In the genomic region with DNA sequence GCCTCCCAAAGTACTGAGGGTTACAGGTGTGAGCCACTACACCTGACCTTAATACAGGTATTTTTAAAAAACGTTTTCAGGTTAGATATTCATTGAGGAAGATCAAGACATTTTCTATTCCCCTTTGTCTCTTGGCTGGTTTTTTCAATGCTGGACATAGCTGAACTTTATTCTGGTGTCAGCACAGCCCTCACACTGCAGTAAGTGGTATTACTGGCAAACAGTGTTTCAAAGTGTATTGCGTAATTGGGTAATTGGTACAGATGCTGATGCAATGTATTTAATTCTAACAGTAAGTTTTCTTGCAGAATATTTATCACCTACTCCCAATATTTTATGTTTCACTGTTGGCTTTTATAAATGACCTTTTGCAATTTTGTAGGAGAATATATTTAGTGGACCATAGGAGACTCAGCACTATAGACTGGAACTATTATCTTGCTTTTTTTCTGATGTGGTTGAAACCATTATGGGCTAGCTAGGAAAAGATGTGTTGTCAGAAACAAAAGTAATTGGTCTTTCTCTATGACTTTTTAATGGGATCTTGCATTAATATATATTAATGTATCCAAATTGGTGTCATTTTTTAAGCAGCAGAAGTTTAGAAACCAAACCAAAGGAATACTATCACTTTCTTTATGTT, we compare ENCODE assay signal across 14 cellular contexts.
DNase-seq lines count a peak whose midpoint lies in the region; ATAC-seq, FAIRE-seq and TF ChIP-seq lines count a peak whose summit lies in the region.
"Had no signal": no experiment of that assay in that cellular context is flagged by ENCODE, and none has a peak within 500 bp of the region (broad histone marks: within the 10 kb centered on the region; RNA-seq: fewer than 3 reads in every experiment).

No MANE protein-coding gene starts in this region.

- intact Hi-C loops in ascending aorta (cut with DNase I): no loop called here

- no peaks in the 10 kb centered on the region for H3K36me3 Mint-ChIP-seq in activated naive CD4-positive, alpha-beta T cell treated with anti-CD3 and anti-CD28 coated beads, Interleukin-2, amount 10 ng/mL, durations not matched to agents 7 days and 5 days
- H3K36me3 Mint-ChIP-seq: CD8-positive, alpha-beta memory T cell had no signal

- CTCF ChIA-PET in AG04450 (lab: Charles Lee): interaction anchor here (0.6 kb wide), 1 partner anchor 41 kb away, joined by 3 read pairs; no protein-coding TSS in a partner anchor
- CTCF ChIA-PET in activated naive CD4-positive, alpha-beta T cell treated with anti-CD3 and anti-CD28 coated beads, Interleukin-2, amount 10 ng/mL, durations not matched to agents 7 days and 5 days (lab: Charles Lee): no interaction called here

- H3K27ac ChIP-seq in AG04450 (ENCODE audit: low read depth, low read length) (no peak overlapping the region), RWPE2 (ENCODE audit: poor library complexity, severe bottlenecking) (no peak overlapping the region), ascending aorta (no peak overlapping the region)
- H3K27ac ChIP-seq: heart right ventricle had no signal

- TF ChIP-seq CTCF in AG04450 (IDR thresholded peaks at IDR 0.05; ENCODE audit: low read depth, low read length) (peak; percentile 24; the same call in 1 of the 2 replicates), RWPE2 (IDR thresholded peaks at IDR 0.05; ENCODE audit: poor library complexity, severe bottlenecking) (peak; percentile 4), ascending aorta (IDR thresholded peaks at IDR 0.05) (no peak)

- POLR2A ChIA-PET in AG04450 (lab: Yijun Ruan, JAX): interaction anchor here (0.7 kb wide), 1 partner anchor 28 kb away, joined by 4 read pairs; no protein-coding TSS in a partner anchor

- H3K4me3 ChIP-seq in AG04450 (ENCODE audit: low read depth, low read length) (no peak overlapping the region), RWPE2 (ENCODE audit: severe bottlenecking) (no peak overlapping the region), ascending aorta (no peak overlapping the region)
- H3K4me3 ChIP-seq: heart right ventricle had no signal

- H3K9me3 Mint-ChIP-seq in activated naive CD4-positive, alpha-beta T cell treated with anti-CD3 and anti-CD28 coated beads, Interleukin-2, amount 10 ng/mL, durations not matched to agents 7 days and 5 days: peaks cover 2% of the 10 kb centered on the region

- DNase-seq in AG04450 (ENCODE audit: low read depth, low spot score) (no peak), HTR-8/SVneo (ENCODE audit: insufficient read length, low spot score) (peak; percentile 43), RWPE2 (ENCODE audit: low spot score) (no peak), fibroblast of the conjunctiva (ENCODE audit: low read depth) (peak; percentile 88), ascending aorta (ENCODE audit: low spot score in 2 of 2) (no peak), DMS79 (lab: John Stamatoyannopoulos, UW) (no peak), germinal center (ENCODE audit: low spot score) (no peak)
- DNase-seq in activated naive CD4-positive, alpha-beta T cell treated with anti-CD3 and anti-CD28 coated beads, Interleukin-2, amount 10 ng/mL, durations not matched to agents 7 days and 5 days: no peak
- DNase-seq: activated T-cell treated with anti-CD3 and anti-CD28 coated beads for 4 hours; CD8-positive, alpha-beta memory T cell; cerebellar nuclear complex; heart right ventricle; naive B cell; NCI-H2081 treated with DMSO at 0.1 percent for 48 hours had no signal

- no peaks in the 10 kb centered on the region for H3K36me3 ChIP-seq in RWPE2 (ENCODE audit: low read depth)
- H3K36me3 ChIP-seq in ascending aorta: no peaks in the 10 kb centered on the region
- H3K36me3 ChIP-seq: heart right ventricle had no signal

- no peak for FAIRE-seq in HTR-8/SVneo (lab: Jason Lieb, UNC)

- ATAC-seq in RWPE2 (ENCODE audit: low read depth): peak; percentile 55; the same call in 2 of the 3 replicates

- no peaks in the 10 kb centered on the region for H3K27me3 Mint-ChIP-seq in activated naive CD4-positive, alpha-beta T cell treated with anti-CD3 and anti-CD28 coated beads, Interleukin-2, amount 10 ng/mL, durations not matched to agents 7 days and 5 days

- H3K27me3 ChIP-seq in AG04450 (ENCODE audit: control insufficient read depth, insufficient read depth, low read length) (peaks cover 4% of the 10 kb centered on the region), RWPE2 (ENCODE audit: insufficient read depth, poor library complexity, severe bottlenecking) (no peaks in the 10 kb centered on the region), ascending aorta (no peaks in the 10 kb centered on the region)
- H3K27me3 ChIP-seq: heart right ventricle had no signal

- H3K4me1 Mint-ChIP-seq in activated naive CD4-positive, alpha-beta T cell treated with anti-CD3 and anti-CD28 coated beads, Interleukin-2, amount 10 ng/mL, durations not matched to agents 7 days and 5 days: no peaks in the 10 kb centered on the region
- H3K4me1 Mint-ChIP-seq: CD8-positive, alpha-beta memory T cell; naive B cell had no signal

- H3K27ac Mint-ChIP-seq in activated naive CD4-positive, alpha-beta T cell treated with anti-CD3 and anti-CD28 coated beads, Interleukin-2, amount 10 ng/mL, durations not matched to agents 7 days and 5 days: no peak overlapping the region
- H3K27ac Mint-ChIP-seq: CD8-positive, alpha-beta memory T cell; naive B cell had no signal

- H3K4me3 Mint-ChIP-seq in activated naive CD4-positive, alpha-beta T cell treated with anti-CD3 and anti-CD28 coated beads, Interleukin-2, amount 10 ng/mL, durations not matched to agents 7 days and 5 days: no peak overlapping the region
- H3K4me3 Mint-ChIP-seq: CD8-positive, alpha-beta memory T cell; naive B cell had no signal

- no peaks in the 10 kb centered on the region; the same call in 1 of the 2 replicates for H3K9me3 ChIP-seq in AG04450 (ENCODE audit: control insufficient read depth, insufficient read depth, low read length)
- H3K9me3 ChIP-seq in RWPE2 (ENCODE audit: severe bottlenecking): peaks cover 3% of the 10 kb centered on the region
- H3K9me3 ChIP-seq in ascending aorta: peaks cover 0 to 12% of the 10 kb centered on the region in 2 donors

- peaks cover 4% of the 10 kb centered on the region for H3K4me1 ChIP-seq in RWPE2 (ENCODE audit: insufficient read depth, poor library complexity, severe bottlenecking)
- no peaks in the 10 kb centered on the region for H3K4me1 ChIP-seq in ascending aorta

Comparison
In these comparisons a context has a peak if more than half of its experiments do, and no peak if none do; other contexts are left out.
1. DNase-seq: peak in HTR-8/SVneo (single experiment) and fibroblast of the conjunctiva (single experiment); none in AG04450 (single experiment), RWPE2 (single experiment), activated naive CD4-positive, alpha-beta T cell treated with anti-CD3 and anti-CD28 coated beads, Interleukin-2, amount 10 ng/mL, durations not matched to agents 7 days and 5 days (single experiment), ascending aorta (0 of 2), DMS79 (single experiment) and germinal center (single experiment).
2. CTCF ChIP-seq: peak in AG04450 (single experiment) and RWPE2 (single experiment); none in ascending aorta (0 of 3).